Comparison of ENCODE assay signal across 1 cellular context in the genomic region with DNA sequence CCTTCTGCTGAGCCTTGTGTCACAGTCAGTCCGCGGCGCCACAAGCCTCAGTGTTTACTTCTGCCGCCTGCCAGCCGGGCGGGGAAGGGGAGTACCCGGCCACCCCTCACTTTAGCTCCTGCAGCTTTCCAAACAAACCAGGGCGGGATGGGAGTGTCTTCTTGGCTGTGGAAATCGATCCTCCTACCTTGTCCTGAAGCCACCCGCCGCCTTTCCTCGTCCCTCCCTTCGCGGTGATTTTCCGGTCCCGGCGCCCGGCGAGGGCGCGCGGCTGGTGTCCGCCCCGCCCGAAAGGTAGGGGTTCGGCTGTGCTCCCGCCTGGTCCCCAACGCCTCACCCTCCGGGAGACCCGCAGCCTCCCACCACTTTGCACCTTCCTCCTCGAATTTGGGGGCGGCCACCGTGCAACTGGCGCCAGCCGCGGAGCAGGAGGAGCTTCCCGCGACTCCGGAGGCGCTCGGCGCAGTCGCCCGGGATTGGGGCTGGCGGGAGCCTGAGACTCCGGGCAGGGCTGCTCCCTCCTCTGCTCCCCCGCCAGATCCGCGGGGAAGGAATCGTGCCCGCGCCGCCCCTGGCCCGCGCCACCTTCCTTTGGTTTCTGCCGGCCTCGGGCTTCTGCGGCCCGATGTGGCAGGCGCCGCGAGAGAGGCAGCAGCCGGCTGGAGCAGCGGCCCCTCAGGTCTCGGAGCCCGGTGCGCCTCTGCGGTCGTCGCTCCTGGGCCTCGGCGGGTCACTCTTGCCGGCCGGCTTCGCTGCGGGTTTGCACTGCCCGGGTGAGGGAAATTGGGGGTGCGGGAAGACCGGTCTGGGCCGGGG.
TF ChIP-seq lines count a peak whose summit lies in the region.

No MANE protein-coding gene starts in this region.

TF ChIP-seq in GM23338, 12 proteins besides CTCF, POLR2A, EP300 and RAD21 (continued from another document):
- TF ChIP-seq ZNF462 (CRISPR knock-in tag; IDR thresholded peaks at IDR 0.05): no peak
- no peak for TF ChIP-seq POLR2AphosphoS5 (IDR thresholded peaks at IDR 0.05; ENCODE audit: low read depth)
- no peak for TF ChIP-seq ETS1 (IDR thresholded peaks at IDR 0.05)
- TF ChIP-seq ZNF331 (CRISPR knock-in tag; IDR thresholded peaks at IDR 0.05; ENCODE audit: low read depth): no peak
- TF ChIP-seq JUNB (IDR thresholded peaks at IDR 0.05; ENCODE audit: unreplicated experiment): no peak
- TF ChIP-seq EZH2 (IDR thresholded peaks at IDR 0.05; ENCODE audit: low read depth, unreplicated experiment): no peak
- no peak for TF ChIP-seq EZH2phosphoT487 (IDR thresholded peaks at IDR 0.05; ENCODE audit: unreplicated experiment)
- no peak for TF ChIP-seq STAT1 (IDR thresholded peaks at IDR 0.05; ENCODE audit: unreplicated experiment)
- no peak for TF ChIP-seq CREB1 (CRISPR knock-in tag; IDR thresholded peaks at IDR 0.05; ENCODE audit: low read depth)
